14 cellular contexts compared by ENCODE assay signal in the genomic region with DNA sequence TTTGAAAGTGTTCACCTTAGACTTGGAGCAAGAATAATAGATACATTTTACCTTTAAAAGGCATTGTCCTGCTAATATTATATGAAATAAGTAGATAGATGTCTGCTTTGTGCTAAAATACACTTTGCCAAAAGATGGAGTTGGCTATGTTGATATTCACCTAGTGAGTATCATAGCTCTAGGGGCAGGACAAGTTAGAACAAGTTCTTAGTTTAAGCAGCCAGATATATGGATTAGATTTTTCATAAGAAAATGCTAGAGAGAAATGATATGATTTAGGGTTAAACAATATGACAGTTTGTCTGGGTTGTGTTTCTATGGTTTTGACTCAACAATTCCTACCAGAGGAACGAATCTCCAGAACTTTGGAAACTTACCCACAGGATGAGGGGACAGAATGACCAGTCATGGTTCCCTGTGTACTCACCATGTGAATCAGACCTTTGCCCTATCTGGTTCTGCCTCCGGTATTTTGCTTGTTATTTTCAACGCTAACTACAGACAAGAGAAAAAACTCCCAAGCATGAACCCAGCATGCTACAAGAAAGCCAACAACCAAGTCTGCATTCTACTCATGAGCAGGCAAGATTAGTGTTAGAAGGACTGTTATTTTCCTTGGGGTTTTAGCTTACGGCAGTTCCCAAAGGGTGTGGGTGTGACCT. TPM values are rescaled to one million over a fixed set of nuclear protein-coding genes. Genes with fewer than 3 reads are reported as not detected.
DNase-seq lines count a peak whose midpoint lies in the region; ATAC-seq and TF ChIP-seq lines count a peak whose summit lies in the region.
"Had no signal": no experiment of that assay in that cellular context is flagged by ENCODE, and none has a peak within 500 bp of the region (broad histone marks: within the 10 kb centered on the region; RNA-seq: fewer than 3 reads in every experiment).

No MANE protein-coding gene starts in this region.

- WGBS in neuronal stem cell (ENCODE audit: extremely low coverage in 2 of 2, insufficient read length in 2 of 2, insufficient replicate concordance in 1 of 2), 2 donors = no CpG with 5 or more reads among the region's 4 CpGs

- H2BK12ac ChIP-seq in neuronal stem cell (ENCODE audit: low read length) = no peak overlapping the region

- ATAC-seq in activated CD4-positive, alpha-beta T cell treated with anti-CD3 and anti-CD28 coated beads for 36 hours = peak; percentile 40

- no peak overlapping the region for H3K18ac ChIP-seq in neuronal stem cell (ENCODE audit: low read length)

- peaks cover 47% of the 10 kb centered on the region for H3K4me1 Mint-ChIP-seq in activated CD4-positive, alpha-beta T cell treated with anti-CD3 and anti-CD28 coated beads for 36 hours
- H3K4me1 Mint-ChIP-seq in activated naive CD8-positive, alpha-beta T cell (ENCODE audit: low read depth) = peaks cover 61% of the 10 kb centered on the region

- POLR2A ChIA-PET in activated CD4-positive, alpha-beta T cell treated with anti-CD3 and anti-CD28 coated beads for 36 hours (lab: Charles Lee) = no interaction called here

- CTCF ChIA-PET in activated CD4-positive, alpha-beta T cell treated with anti-CD3 and anti-CD28 coated beads for 36 hours (lab: Charles Lee) = interaction anchor here (0.8 to 4.9 kb wide), 10 partner anchors 9 to 225 kb away, joined by 3 to 77 read pairs (median 5); no protein-coding TSS in a partner anchor

- H3K27ac ChIP-seq in OCI-LY3 (ENCODE audit: low read length) (peak overlapping the region; percentile 88), neuronal stem cell (replicated peaks; ENCODE audit: low read length) (no peak overlapping the region)
- H3K27ac ChIP-seq: uterus had no signal

- H3K23ac ChIP-seq in neuronal stem cell (ENCODE audit: low read depth, low read length, poor library complexity) = no peak overlapping the region

- H3K4ac ChIP-seq in neuronal stem cell (ENCODE audit: low read length) = no peak overlapping the region

- no peaks in the 10 kb centered on the region for H3K27me3 Mint-ChIP-seq in activated CD4-positive, alpha-beta T cell treated with anti-CD3 and anti-CD28 coated beads for 36 hours
- no peaks in the 10 kb centered on the region for H3K27me3 Mint-ChIP-seq in activated naive CD8-positive, alpha-beta T cell

- H3K4me3 ChIP-seq in OCI-LY3 (ENCODE audit: low read length) = peak overlapping the region; percentile 88
- no peak overlapping the region for H3K4me3 ChIP-seq in neuronal stem cell (ENCODE audit: low read length in 2 of 2)
- H3K4me3 ChIP-seq: uterus had no signal

- H4K8ac ChIP-seq in neuronal stem cell (ENCODE audit: low read depth, low read length) = no peak overlapping the region

- peaks cover 79% of the 10 kb centered on the region for H3K79me2 ChIP-seq in OCI-LY3 (ENCODE audit: low read length)

- no peak overlapping the region for H2BK5ac ChIP-seq in neuronal stem cell (ENCODE audit: low read length)

- H3K9me3 ChIP-seq in OCI-LY3 (ENCODE audit: insufficient read depth, low read length) = no peaks in the 10 kb centered on the region
- no peaks in the 10 kb centered on the region for H3K9me3 ChIP-seq in neuronal stem cell (replicated peaks in 1 of 2; ENCODE audit: control insufficient read depth in 2 of 2, insufficient read depth in 1 of 2, low read depth in 1 of 2, low read length in 2 of 2)
- H3K9me3 ChIP-seq: uterus had no signal

- H3K4me1 ChIP-seq in OCI-LY3 (ENCODE audit: low read length) (peaks cover 73% of the 10 kb centered on the region), neuronal stem cell (ENCODE audit: control insufficient read depth in 2 of 2, insufficient read depth in 1 of 2, low read depth in 1 of 2, low read length in 2 of 2) (peaks cover 0 to 2% of the 10 kb centered on the region in 2 donors)
- H3K4me1 ChIP-seq: uterus had no signal

- H3K9ac ChIP-seq in OCI-LY3 (ENCODE audit: low read length) (peak overlapping the region; percentile 82), neuronal stem cell (ENCODE audit: low read depth, low read length, poor library complexity) (no peak overlapping the region)

- no peak overlapping the region for H4K91ac ChIP-seq in neuronal stem cell (ENCODE audit: low read depth, low read length, poor library complexity)

- H3K36me3 ChIP-seq in OCI-LY3 (replicated peaks; ENCODE audit: low read depth, low read length) (peaks cover 51% of the 10 kb centered on the region), neuronal stem cell (replicated peaks in 1 of 2; ENCODE audit: control insufficient read depth in 2 of 2, insufficient read depth in 2 of 2, low read length in 2 of 2) (no peaks in the 10 kb centered on the region)
- H3K36me3 ChIP-seq: uterus had no signal

- no peak overlapping the region for H2BK15ac ChIP-seq in neuronal stem cell (ENCODE audit: low read length)

- no peak overlapping the region for H2AK5ac ChIP-seq in neuronal stem cell (ENCODE audit: low read depth, low read length)

- H3K36me3 Mint-ChIP-seq in activated CD4-positive, alpha-beta T cell treated with anti-CD3 and anti-CD28 coated beads for 36 hours (ENCODE audit: low read depth) = peaks cover 22% of the 10 kb centered on the region
- peaks cover 9% of the 10 kb centered on the region for H3K36me3 Mint-ChIP-seq in activated naive CD8-positive, alpha-beta T cell

- H3K27me3 ChIP-seq in OCI-LY3 (ENCODE audit: low read depth, low read length) = no peaks in the 10 kb centered on the region
- H3K27me3 ChIP-seq in neuronal stem cell (ENCODE audit: control insufficient read depth in 3 of 3, insufficient read depth in 3 of 3, low read depth in 1 of 3, low read length in 3 of 3) = peaks cover 0 to 14% (median 0%) of the 10 kb centered on the region in 3 experiments
- H3K27me3 ChIP-seq: uterus had no signal

- H3K14ac ChIP-seq in neuronal stem cell (ENCODE audit: low read length) = no peak overlapping the region

- peaks cover 32% of the 10 kb centered on the region for H4K20me1 ChIP-seq in OCI-LY3 (ENCODE audit: insufficient read depth, low read length)

- H2AFZ ChIP-seq in OCI-LY3 (ENCODE audit: low read depth, low read length) (no peak overlapping the region), neuronal stem cell (ENCODE audit: low read length) (peak overlapping the region; percentile 33)

- H3K27ac Mint-ChIP-seq in activated CD4-positive, alpha-beta T cell treated with anti-CD3 and anti-CD28 coated beads for 36 hours = peak overlapping the region; percentile 86
- H3K27ac Mint-ChIP-seq in activated naive CD8-positive, alpha-beta T cell = peak overlapping the region; percentile 95

- intact Hi-C loops in activated CD4-positive, alpha-beta T cell treated with anti-CD3 and anti-CD28 coated beads for 36 hours (cut with DNase I, micrococcal nuclease) = loop anchor here (2.0 to 10.0 kb wide), 4 partner anchors 98 to 480 kb away; a partner anchor contains a TSS
- intact Hi-C loops in posterior cingulate gyrus (cut with DNase I) = no loop called here

- no peaks in the 10 kb centered on the region for H3K79me1 ChIP-seq in neuronal stem cell (ENCODE audit: low read depth, low read length)

- no peak for TF ChIP-seq CTCF in OCI-LY3 (IDR thresholded peaks at IDR 0.05; ENCODE audit: low read depth, low read length)

- H3K9me3 Mint-ChIP-seq in activated CD4-positive, alpha-beta T cell treated with anti-CD3 and anti-CD28 coated beads for 36 hours (ENCODE audit: low read depth) = no peaks in the 10 kb centered on the region
- H3K9me3 Mint-ChIP-seq in activated naive CD8-positive, alpha-beta T cell (ENCODE audit: low read depth) = no peaks in the 10 kb centered on the region

- no peak overlapping the region for H2BK120ac ChIP-seq in neuronal stem cell (ENCODE audit: low read depth, low read length)

- H3K4me2 ChIP-seq in OCI-LY3 (ENCODE audit: low read length) (peak overlapping the region; percentile 98), neuronal stem cell (ENCODE audit: insufficient read depth, low read length, poor library complexity, severe bottlenecking) (no peak overlapping the region)

- peak; percentile 38 for DNase-seq in activated CD4-positive, alpha-beta T cell treated with anti-CD3 and anti-CD28 coated beads for 36 hours
- DNase-seq in activated CD4-positive, alpha-beta T cell treated with anti-CD3 and anti-CD28 coated beads for 1 hour = no peak
- DNase-seq in neuronal stem cell (ENCODE audit: low spot score) (no peak), SW 1271 (lab: John Stamatoyannopoulos, UW) (no peak), NCI-H226 (no peak), posterior cingulate gyrus (no peak)
- DNase-seq: DMS79 treated with DMSO at 0.1 percent for 48 hours; KBM-7; NCI-H2029; NK-92 treated with Interleukin-12 subunit alpha and Interleukin-12 subunit beta, amount 100 ng/mL, for 24 hours; uterus had no signal

- H3K4me3 Mint-ChIP-seq in activated CD4-positive, alpha-beta T cell treated with anti-CD3 and anti-CD28 coated beads for 36 hours = peak overlapping the region; percentile 95
- H3K4me3 Mint-ChIP-seq in activated naive CD8-positive, alpha-beta T cell = peak overlapping the region; percentile 90

RNA-seq across cellular contexts. Expression of a gene that starts 1.7 kb away (rescaled TPM):
- total RNA-seq in activated CD4-positive, alpha-beta T cell treated with anti-CD3 and anti-CD28 coated beads for 36 hours = 10 to 100 TPM; 49.8 to 57.8 TPM
- polyA plus RNA-seq in neuronal stem cell (2013, experiment 1 of 2) = 0.03 TPM
- polyA plus RNA-seq in neuronal stem cell (2013, experiment 2 of 2) = 0.03 TPM
- polyA plus RNA-seq: AG04450 had no signal

RNA-seq across cellular contexts. Expression of a gene that starts 45.3 kb away (rescaled TPM):
- total RNA-seq in activated CD4-positive, alpha-beta T cell treated with anti-CD3 and anti-CD28 coated beads for 36 hours = 1 to 10 TPM in 1 of 2 experiments, under 1 TPM in 1; 0.50 to 1.4 TPM
- not detected for polyA plus RNA-seq in neuronal stem cell (2013, experiment 1 of 2)
- polyA plus RNA-seq in neuronal stem cell (2013, experiment 2 of 2) = not detected
- polyA plus RNA-seq: AG04450 had no signal
